In the genomic region with DNA sequence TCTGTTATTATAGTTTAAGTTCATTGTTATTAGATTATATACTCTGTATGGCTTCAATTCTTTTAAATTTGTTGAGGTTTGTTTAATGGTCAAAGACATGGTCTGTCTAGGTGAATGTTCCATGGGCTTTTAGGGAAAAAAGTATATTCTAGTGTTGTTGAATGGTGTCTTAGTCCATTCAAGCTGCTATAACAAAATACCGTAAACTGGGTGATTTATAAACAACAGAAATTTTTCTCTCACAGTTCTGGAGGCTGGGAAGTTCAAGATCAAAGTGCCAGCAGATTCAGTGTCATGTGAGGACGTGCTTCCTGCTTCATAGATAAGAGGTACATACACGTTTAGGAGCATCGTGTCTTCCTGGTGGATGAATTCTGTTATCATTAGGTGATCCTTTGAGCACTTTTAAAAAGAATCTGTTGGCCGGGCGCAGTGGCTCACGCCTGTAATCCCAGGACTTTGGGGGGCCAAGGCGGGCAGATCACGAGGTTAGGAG, we compare ENCODE assay signal across 1 cellular context.
A peak's percentile ranks its signal among the peaks of the same experiment; 100 is the strongest.
TF ChIP-seq lines count a peak whose summit lies in the region.

No MANE protein-coding gene starts in this region.

TF ChIP-seq in HepG2, 621 proteins besides CTCF, POLR2A, EP300 and RAD21:
- TF ChIP-seq, protein P1, sequence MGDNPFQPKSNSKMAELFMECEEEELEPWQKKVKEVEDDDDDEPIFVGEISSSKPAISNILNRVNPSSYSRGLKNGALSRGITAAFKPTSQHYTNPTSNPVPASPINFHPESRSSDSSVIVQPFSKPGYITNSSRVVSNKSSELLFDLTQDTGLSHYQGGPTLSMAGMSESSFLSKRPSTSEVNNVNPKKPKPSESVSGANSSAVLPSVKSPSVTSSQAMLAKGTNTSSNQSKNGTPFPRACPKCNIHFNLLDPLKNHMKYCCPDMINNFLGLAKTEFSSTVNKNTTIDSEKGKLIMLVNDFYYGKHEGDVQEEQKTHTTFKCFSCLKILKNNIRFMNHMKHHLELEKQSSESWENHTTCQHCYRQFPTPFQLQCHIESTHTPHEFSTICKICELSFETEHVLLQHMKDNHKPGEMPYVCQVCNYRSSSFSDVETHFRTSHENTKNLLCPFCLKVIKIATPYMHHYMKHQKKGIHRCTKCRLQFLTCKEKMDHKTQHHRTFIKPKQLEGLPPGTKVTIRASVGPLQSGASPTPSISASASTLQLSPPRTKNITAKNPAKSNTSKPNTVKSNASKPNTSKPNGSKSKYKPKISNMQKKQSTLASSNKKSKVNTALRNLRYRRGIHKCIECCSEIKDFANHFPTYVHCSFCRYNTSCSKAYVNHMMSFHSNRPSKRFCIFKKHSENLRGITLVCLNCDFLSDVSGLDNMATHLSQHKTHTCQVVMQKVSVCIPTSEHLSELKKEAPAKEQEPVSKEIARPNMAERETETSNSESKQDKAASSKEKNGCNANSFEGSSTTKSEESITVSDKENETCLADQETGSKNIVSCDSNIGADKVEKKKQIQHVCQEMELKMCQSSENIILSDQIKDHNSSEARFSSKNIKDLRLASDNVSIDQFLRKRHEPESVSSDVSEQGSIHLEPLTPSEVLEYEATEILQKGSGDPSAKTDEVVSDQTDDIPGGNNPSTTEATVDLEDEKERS (CRISPR knock-in tag; IDR thresholded peaks at IDR 0.05), result no peak
- TF ChIP-seq ZNF564 (CRISPR knock-in tag; IDR thresholded peaks at IDR 0.05) (peak; percentile 54; the same call in 1 of the 2 replicates), ZNF12 (CRISPR knock-in tag; IDR thresholded peaks at IDR 0.05) (peak; percentile 87)
